10 cellular contexts compared by ENCODE assay signal in the genomic region with DNA sequence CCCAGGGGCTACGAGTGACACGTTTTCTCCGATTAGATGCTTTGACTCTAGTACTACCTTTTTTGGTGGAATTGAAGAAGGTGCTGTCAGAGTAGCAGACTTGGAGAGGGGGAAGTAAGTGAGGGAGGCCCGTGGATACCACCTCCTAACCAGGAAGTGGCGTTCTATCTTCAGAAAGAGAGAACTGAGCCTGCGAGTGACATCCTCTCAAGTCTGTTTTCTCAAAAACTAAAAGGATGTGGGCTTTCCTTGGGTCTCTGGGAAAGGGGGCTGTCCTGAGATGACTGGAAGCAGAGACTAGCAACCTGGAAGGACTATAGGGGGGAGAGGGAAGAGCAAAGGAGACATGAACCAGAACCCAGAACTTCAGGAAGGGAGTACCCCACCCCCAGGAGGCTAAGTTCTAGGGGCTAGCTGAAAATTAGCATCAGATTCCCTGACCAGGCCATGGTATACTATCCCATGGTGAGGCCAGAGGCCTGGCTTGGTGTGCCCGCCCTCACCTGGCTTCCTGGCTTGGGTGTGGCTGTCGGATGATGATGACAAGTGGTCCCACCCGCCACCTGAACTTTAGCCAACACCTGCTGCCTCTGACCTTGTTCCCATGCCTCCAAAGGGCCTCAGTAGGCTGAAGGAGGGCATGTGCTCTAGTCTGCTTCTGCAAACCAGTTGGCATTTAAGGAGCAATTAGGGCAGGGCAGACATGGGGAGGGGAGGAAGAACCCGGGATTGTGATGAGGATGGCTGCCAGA. TPM values are rescaled to one million over a fixed set of nuclear protein-coding genes. Genes with fewer than 3 reads are reported as not detected.
A peak's percentile ranks its signal among the peaks of the same experiment; 100 is the strongest.
DNase-seq lines count a peak whose midpoint lies in the region; ATAC-seq and TF ChIP-seq lines count a peak whose summit lies in the region.
"Had no signal": no experiment of that assay in that cellular context is flagged by ENCODE, and none has a peak within 500 bp of the region (broad histone marks: within the 10 kb centered on the region; RNA-seq: fewer than 3 reads in every experiment).

No MANE protein-coding gene starts in this region.

- dilution Hi-C loops in IMR-90 (cut with HindIII; ENCODE audit: low sequenced_read_pairs, unreplicated experiment) = no loop called here

- H3K4me3 Mint-ChIP-seq in stimulated activated naive B cell treated with anti-CD40 and anti-IgM and Interleukin-4, amounts not matched to agents 10 μg/mL and 1 μg/mL and 100 μg/mL, for 72 hours = no peak overlapping the region

- H2BK5ac ChIP-seq in IMR-90 (ENCODE audit: low read depth, low read length, poor library complexity, severe bottlenecking) = no peak overlapping the region

- ATAC-seq in IMR-90 (ENCODE audit: low read depth) (no peak), GM21825 (IDR thresholded peaks at IDR 0.05; ENCODE audit: unreplicated experiment) (no peak)
- ATAC-seq in stimulated activated naive B cell treated with anti-CD40 and anti-IgM and Interleukin-4, amounts not matched to agents 10 μg/mL and 1 μg/mL and 100 μg/mL, for 72 hours (replicated peaks) = peak; percentile 24 to 38
- ATAC-seq: GM12878 had no signal

- H2BK15ac ChIP-seq in IMR-90 (ENCODE audit: low read depth, low read length) = no peak overlapping the region

- peaks cover 85% of the 10 kb centered on the region for H4K20me1 ChIP-seq in IMR-90 (ENCODE audit: insufficient read depth, low read length)

- peak overlapping the region; percentile 12; the same call in 1 of the 2 replicates for H2BK120ac ChIP-seq in IMR-90 (ENCODE audit: low read depth, low read length)

- H3K4ac ChIP-seq in IMR-90 (ENCODE audit: low read depth, low read length) = no peak overlapping the region; the same call in none of the 2 replicates

- no peak for TF ChIP-seq POLR2A in IMR-90 (IDR thresholded peaks at IDR 0.05; ENCODE audit: low read depth, low read length)

- no peak overlapping the region for H3K18ac ChIP-seq in IMR-90 (ENCODE audit: low read depth, low read length)

- H3K27ac ChIP-seq in IMR-90 (ENCODE audit: insufficient read depth, low read length) (no peak overlapping the region), esophagus (ENCODE audit: low read depth in 2 of 2, low read length in 1 of 2) (peak overlapping the region; percentile 46 to 79), A673 (ENCODE audit: low read depth, low read length, poor library complexity, severe bottlenecking) (no peak overlapping the region)
- H3K27ac ChIP-seq: KMS-11 had no signal

- H3K9me3 Mint-ChIP-seq in stimulated activated naive B cell treated with anti-CD40 and anti-IgM and Interleukin-4, amounts not matched to agents 10 μg/mL and 1 μg/mL and 100 μg/mL, for 72 hours = no peaks in the 10 kb centered on the region

- H3K9me1 ChIP-seq in IMR-90 (ENCODE audit: insufficient read depth, low read length) = peaks cover 50% of the 10 kb centered on the region

- no peak overlapping the region for H4K5ac ChIP-seq in IMR-90 (ENCODE audit: low read depth, low read length)

- no peaks in the 10 kb centered on the region for H3K36me3 Mint-ChIP-seq in stimulated activated naive B cell treated with anti-CD40 and anti-IgM and Interleukin-4, amounts not matched to agents 10 μg/mL and 1 μg/mL and 100 μg/mL, for 72 hours

- in situ Hi-C loops in IMR-90 (cut with MboI; ENCODE audit: low sequenced_read_pairs) = no loop called here

- WGBS in IMR-90 (ENCODE audit: extremely low coverage in 2 of 2, insufficient read length in 1 of 2), 2 experiments = 100% methylated on average over 2 of the region's 10 CpGs; no CpG with 5 or more reads in 1 of the 2 experiments
- 63 to 72% methylated on average over 10 of the region's 10 CpGs for WGBS in esophagus, 2 donors

- H3K4me1 Mint-ChIP-seq in stimulated activated naive B cell treated with anti-CD40 and anti-IgM and Interleukin-4, amounts not matched to agents 10 μg/mL and 1 μg/mL and 100 μg/mL, for 72 hours = peaks cover 18 to 27% of the 10 kb centered on the region in 2 donors

- H2BK20ac ChIP-seq in IMR-90 (ENCODE audit: low read depth, low read length) = no peak overlapping the region

- BruUV-seq in IMR-90 (replicated peaks; lab: Mats Ljungman, UMichigan) (no TSS peak), A673 (replicated peaks; lab: Mats Ljungman, UMichigan) (no TSS peak)

- TF ChIP-seq CTCF in IMR-90 (conservative IDR thresholded peaks at IDR 0.05; ENCODE audit: low read depth, low read length) = no peak
- TF ChIP-seq CTCF in A673 (conservative IDR thresholded peaks at IDR 0.05; ENCODE audit: low read depth, low read length) = no peak

- DNase-seq in IMR-90 (no peak), SKM-1 treated with dmso at 0.1 percent for 144 hours (lab: John Stamatoyannopoulos, UW; ENCODE audit: unreplicated experiment) (peak; percentile 76), NCI-H526 treated with DMSO at 0.1 percent for 48 hours (lab: John Stamatoyannopoulos, UW) (no peak), A673 (ENCODE audit: low spot score) (no peak)
- no peak for DNase-seq in stimulated activated naive B cell treated with anti-CD40 and anti-IgM and Interleukin-4, amounts not matched to agents 10 μg/mL and 1 μg/mL and 100 μg/mL, for 72 hours
- DNase-seq: occipital lobe had no signal

- H3K4me2 ChIP-seq in IMR-90 (ENCODE audit: low read depth, low read length) = no peak overlapping the region
- H3K4me2 ChIP-seq: KMS-11 had no signal

- H3K9me3 ChIP-seq in IMR-90 (ENCODE audit: control insufficient read depth, insufficient read depth, low read length) (no peaks in the 10 kb centered on the region), esophagus (ENCODE audit: control insufficient read depth in 2 of 2, insufficient read depth in 1 of 2, low read depth in 1 of 2, low read length in 1 of 2) (no peaks in the 10 kb centered on the region), A673 (ENCODE audit: low read depth, low read length, poor library complexity, severe bottlenecking) (no peaks in the 10 kb centered on the region)

- POLR2A ChIA-PET in IMR-90 (lab: Charles Lee; ENCODE audit: unreplicated experiment) (no interaction called here), A673 (lab: Charles Lee; ENCODE audit: low non-redundant PET) (no interaction called here)

- intact Hi-C loops in IMR-90 (cut with micrococcal nuclease) = no loop called here
- intact Hi-C loops in A673 (cut with micrococcal nuclease; ENCODE audit: unreplicated experiment) = no loop called here

- peak overlapping the region; percentile 86 for H3K27ac Mint-ChIP-seq in stimulated activated naive B cell treated with anti-CD40 and anti-IgM and Interleukin-4, amounts not matched to agents 10 μg/mL and 1 μg/mL and 100 μg/mL, for 72 hours

- no peak overlapping the region for H4K91ac ChIP-seq in IMR-90 (ENCODE audit: insufficient read depth, low read depth, low read length)

- no peak overlapping the region for H3K56ac ChIP-seq in IMR-90 (ENCODE audit: extremely low read depth, insufficient read depth, low read length)

- CTCF ChIA-PET in IMR-90 (lab: Yijun Ruan, JAX) = no interaction called here
- CTCF ChIA-PET in A673 (lab: Charles Lee) = no interaction called here

- peak overlapping the region; percentile 3; the same call in 1 of the 2 replicates for H3K14ac ChIP-seq in IMR-90 (replicated peaks; ENCODE audit: low read depth, low read length)

- H4K8ac ChIP-seq in IMR-90 (ENCODE audit: low read depth in 2 of 2, low read length in 2 of 2) = no peak overlapping the region

- H2AK5ac ChIP-seq in IMR-90 (ENCODE audit: low read depth, low read length) = peak overlapping the region; percentile 53

- peaks cover 33% of the 10 kb centered on the region for H3K4me1 ChIP-seq in IMR-90 (ENCODE audit: control insufficient read depth, insufficient read depth, low read length)
- H3K4me1 ChIP-seq in esophagus (ENCODE audit: control insufficient read depth in 2 of 2, insufficient read depth in 2 of 2, low read length in 1 of 2) = peaks cover 16 to 24% of the 10 kb centered on the region in 2 donors
- H3K4me1 ChIP-seq in A673 (ENCODE audit: insufficient read depth, low read length, poor library complexity, severe bottlenecking) = no peaks in the 10 kb centered on the region

- peaks cover 30 to 87% of the 10 kb centered on the region in 2 experiments for H3K79me1 ChIP-seq in IMR-90 (ENCODE audit: low read depth in 1 of 2, low read length in 2 of 2)

- no peaks in the 10 kb centered on the region for H3K27me3 Mint-ChIP-seq in stimulated activated naive B cell treated with anti-CD40 and anti-IgM and Interleukin-4, amounts not matched to agents 10 μg/mL and 1 μg/mL and 100 μg/mL, for 72 hours

- no peak overlapping the region for H2AFZ ChIP-seq in IMR-90 (replicated peaks; ENCODE audit: low read length, poor library complexity)

- no peak overlapping the region for H3K9ac ChIP-seq in IMR-90 (ENCODE audit: low read depth, low read length)
- H3K9ac ChIP-seq: KMS-11 had no signal

- H3K36me3 ChIP-seq in IMR-90 (ENCODE audit: control insufficient read depth, insufficient read depth, low read length) (peaks cover 2% of the 10 kb centered on the region; the same call in 1 of the 2 replicates), esophagus (ENCODE audit: control insufficient read depth in 2 of 2, insufficient read depth in 2 of 2, low read length in 1 of 2) (peaks cover 0 to 2% of the 10 kb centered on the region in 2 donors), A673 (ENCODE audit: insufficient read depth, low read length, poor library complexity, severe bottlenecking) (no peaks in the 10 kb centered on the region)

- no peak overlapping the region for H2AK9ac ChIP-seq in IMR-90 (replicated peaks; ENCODE audit: low read depth, low read length, poor library complexity)

- H3K27me3 ChIP-seq in IMR-90 (ENCODE audit: control insufficient read depth, insufficient read depth, low read length) (no peaks in the 10 kb centered on the region), esophagus (ENCODE audit: control insufficient read depth in 1 of 2, insufficient read depth in 2 of 2, low read length in 2 of 2) (no peaks in the 10 kb centered on the region), A673 (replicated peaks; ENCODE audit: insufficient read depth, low read depth, low read length, poor library complexity) (no peaks in the 10 kb centered on the region)

- no peak overlapping the region for H3K4me3 ChIP-seq in IMR-90 (ENCODE audit: insufficient read depth, low read depth, low read length)
- H3K4me3 ChIP-seq in esophagus (ENCODE audit: low read depth in 1 of 2, low read length in 2 of 2) = no peak overlapping the region
- no peak overlapping the region for H3K4me3 ChIP-seq in A673 (ENCODE audit: low read depth, low read length, poor library complexity, severe bottlenecking)
- H3K4me3 ChIP-seq: GM12878 had no signal

- no peak for TF ChIP-seq RAD21 in IMR-90 (IDR thresholded peaks at IDR 0.05; ENCODE audit: low read length)

- no peak overlapping the region for H3K23ac ChIP-seq in IMR-90 (ENCODE audit: low read depth, low read length)

TF ChIP-seq in IMR-90, 13 proteins besides CTCF, POLR2A, EP300 and RAD21 (continues in another document):
- TF ChIP-seq RFX5 (IDR thresholded peaks at IDR 0.05; ENCODE audit: low read depth, low read length) = no peak
- no peak for TF ChIP-seq MXI1 (IDR thresholded peaks at IDR 0.05; ENCODE audit: borderline replicate concordance, low read depth, low read length)
- TF ChIP-seq MAZ (IDR thresholded peaks at IDR 0.05; ENCODE audit: borderline replicate concordance, low read depth, low read length) = no peak

RNA-seq across cellular contexts. Expression of gene ATP2B4, which starts 49.1 kb away (rescaled TPM):
- total RNA-seq in IMR-90 (2012; rRNA removed) = 290 and 311 TPM in 2 replicates
- polyA plus RNA-seq in IMR-90 (2012; rRNA removed) = 172 TPM in 2 replicates
- 65.5 and 87.1 TPM in 2 replicates for polyA plus RNA-seq in IMR-90 (2012; cell fraction: cytosol; rRNA removed)
- polyA plus RNA-seq in IMR-90 (2012; cell fraction: nucleus; rRNA removed; ENCODE audit: low replicate concordance) = 90.6 and 259 TPM in 2 replicates
- 10 to 100 TPM; 17.7 to 19.3 TPM for polyA plus RNA-seq in esophagus
- 16.1 and 19.5 TPM in 2 replicates for total RNA-seq in A673 (2021)

Comparison
In these comparisons a context has a peak if more than half of its experiments do, and no peak if none do; other contexts are left out.
1. ATAC-seq: peak in stimulated activated naive B cell treated with anti-CD40 and anti-IgM and Interleukin-4, amounts not matched to agents 10 μg/mL and 1 μg/mL and 100 μg/mL, for 72 hours (2 of 2); none in IMR-90 (single experiment) and GM21825 (single experiment).
2. H3K27ac ChIP-seq: peak in esophagus (2 of 2); none in IMR-90 (single experiment) and A673 (single experiment).
3. RNA of gene ATP2B4, which starts 49.1 kb away (total RNA-seq): 290 to 311 TPM in IMR-90; 16.1 to 19.5 TPM in A673; every median in the first group is over 10 times any median in the second.